ENCODE assay signal across 9 cellular contexts in the genomic region with DNA sequence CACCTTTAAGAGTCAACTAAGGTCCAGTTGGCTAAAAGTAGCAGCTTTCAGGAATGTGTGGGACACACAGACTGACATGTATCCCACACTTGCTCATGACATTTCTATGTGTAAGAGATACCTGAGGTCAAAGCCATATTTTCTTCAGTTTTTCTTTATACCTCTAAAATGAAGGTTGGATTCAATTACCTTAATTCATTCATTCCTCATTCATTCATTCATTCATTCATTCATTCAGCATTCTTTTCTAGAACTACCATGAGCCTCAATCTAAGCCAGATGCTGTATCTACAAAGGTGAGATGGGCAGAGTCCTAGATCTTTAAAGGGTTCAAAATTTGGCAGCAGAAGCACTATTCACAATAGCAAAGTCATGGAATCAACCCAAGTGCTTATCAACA.
"Had no signal": no experiment of that assay in that cellular context is flagged by ENCODE, and none has a peak within 500 bp of the region (broad histone marks: within the 10 kb centered on the region; RNA-seq: fewer than 3 reads in every experiment).

No MANE protein-coding gene starts in this region.

- H3K4me2 ChIP-seq: GM23338 had no signal

- H3K36me3 Mint-ChIP-seq: IgD-negative memory B cell had no signal

- H3K4me3 ChIP-seq: GM23338 had no signal

- FAIRE-seq: H1, H54, HepG2 had no signal

- ATAC-seq: GM23338, HepG2 had no signal

- H3K27ac Mint-ChIP-seq: GM23338, H9, IgD-negative memory B cell had no signal

- H3K9me3 Mint-ChIP-seq: GM23338, IgD-negative memory B cell had no signal

- H2AFZ ChIP-seq: GM23338 had no signal

- H3K27me3 Mint-ChIP-seq: IgD-negative memory B cell had no signal

- DNase-seq: H9, HCEC 1CT, KBM-7 had no signal

- H3K4me3 Mint-ChIP-seq: GM23338, H9, IgD-negative memory B cell had no signal

- H3K27ac ChIP-seq: HL-60 had no signal
